ENCODE assay signal across 11 cellular contexts in the genomic region with DNA sequence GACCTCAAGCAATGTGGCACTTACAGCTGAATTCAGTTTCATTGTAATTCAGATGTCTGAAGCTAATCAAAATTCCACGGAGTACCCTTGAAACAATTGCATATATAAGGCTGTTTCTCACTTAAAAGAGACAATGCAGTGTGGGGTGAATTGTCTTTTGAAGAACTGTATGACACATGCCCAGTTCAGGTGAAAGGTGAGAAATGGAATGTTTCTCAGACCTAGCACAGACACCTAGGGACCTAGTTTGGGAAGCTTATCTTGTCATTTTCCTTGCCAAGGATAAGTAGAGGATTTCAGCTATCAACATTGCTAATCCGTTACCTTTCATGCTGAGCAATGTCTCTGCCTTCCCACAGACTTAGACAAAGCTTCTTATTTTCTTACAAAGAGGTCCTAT. TPM values are rescaled to one million over a fixed set of nuclear protein-coding genes. Genes with fewer than 3 reads are reported as not detected.
DNase-seq lines count a peak whose midpoint lies in the region; TF ChIP-seq lines count a peak whose summit lies in the region.
"Had no signal": no experiment of that assay in that cellular context is flagged by ENCODE, and none has a peak within 500 bp of the region (broad histone marks: within the 10 kb centered on the region; RNA-seq: fewer than 3 reads in every experiment).

No MANE protein-coding gene starts in this region.

- H3K27me3 ChIP-seq in iPS DF 6.9 (ENCODE audit: control insufficient read depth, insufficient read depth, low read length) = no peaks in the 10 kb centered on the region
- no peaks in the 10 kb centered on the region for H3K27me3 ChIP-seq in stomach
- H3K27me3 ChIP-seq in tibial nerve = no peaks in the 10 kb centered on the region
- H3K27me3 ChIP-seq: foreskin keratinocyte had no signal

- peak overlapping the region; percentile 42 for H3K27ac Mint-ChIP-seq in activated T-cell treated with anti-CD3 and anti-CD28 coated beads, Interleukin-2, amount 50 U/mL, for 24 hours

- H3K27ac ChIP-seq in SK-N-MC (0 out of 2 replicates have a peak overlapping the region, but pooled peaks have one; percentile 87), iPS DF 6.9 (ENCODE audit: low read length) (no peak overlapping the region), stomach (peak overlapping the region in 3 of 5 donors; percentile 55 to 86 (median 58)), tibial nerve (peak overlapping the region in 2 of 4 donors; percentile 53 to 79)
- H3K27ac ChIP-seq: foreskin keratinocyte had no signal

- H3K36me3 ChIP-seq in SK-N-MC (ENCODE audit: insufficient read depth, low read length) = peaks cover 44% of the 10 kb centered on the region
- no peaks in the 10 kb centered on the region for H3K36me3 ChIP-seq in iPS DF 6.9 (ENCODE audit: control insufficient read depth, insufficient read depth, low read length)
- peaks cover 0 to 8% (median 4%) of the 10 kb centered on the region in 4 donors for H3K36me3 ChIP-seq in stomach
- peaks cover 0 to 6% (median 0%) of the 10 kb centered on the region in 3 donors for H3K36me3 ChIP-seq in tibial nerve

- WGBS in iPS DF 6.9 (ENCODE audit: insufficient coverage, insufficient read length) = no CpG with 5 or more reads among the region's 2 CpGs
- WGBS in stomach, 5 donors = 62 to 84% (median 72%) methylated on average over 2 of the region's 2 CpGs
- 50 to 62% methylated on average over 2 of the region's 2 CpGs for WGBS in tibial nerve, 2 donors

- TF ChIP-seq EP300 in stomach (IDR thresholded peaks at IDR 0.05) (no peak), tibial nerve (IDR thresholded peaks at IDR 0.05) (no peak)

- no peak for TF ChIP-seq CTCF in stomach (IDR thresholded peaks at IDR 0.05)
- TF ChIP-seq CTCF in tibial nerve (IDR thresholded peaks at IDR 0.05) = no peak

- H3K36me3 Mint-ChIP-seq in activated T-cell treated with anti-CD3 and anti-CD28 coated beads, Interleukin-2, amount 50 U/mL, for 24 hours (ENCODE audit: low read depth) = peaks cover 74% of the 10 kb centered on the region

- H3K4me1 ChIP-seq in iPS DF 6.9 (ENCODE audit: control insufficient read depth, insufficient read depth, low read length) (peaks cover 1% of the 10 kb centered on the region; the same call in 1 of the 2 replicates), stomach (peaks cover 26 to 99% (median 60%) of the 10 kb centered on the region in 4 donors), tibial nerve (peaks cover 0 to 99% (median 63%) of the 10 kb centered on the region in 4 donors)

- intact Hi-C loops in stomach (cut with DNase I; ENCODE audit: low total_unique reads) = no loop called here

- H3K4me3 ChIP-seq in SK-N-MC (no peak overlapping the region), iPS DF 6.9 (ENCODE audit: low read length) (no peak overlapping the region), stomach (no peak overlapping the region), tibial nerve (no peak overlapping the region)

- peaks cover 89% of the 10 kb centered on the region for H3K4me1 Mint-ChIP-seq in activated T-cell treated with anti-CD3 and anti-CD28 coated beads, Interleukin-2, amount 50 U/mL, for 24 hours (ENCODE audit: low read depth)

- H3K9me3 ChIP-seq in SK-N-MC (ENCODE audit: low read depth, low read length) = no peaks in the 10 kb centered on the region
- H3K9me3 ChIP-seq in iPS DF 6.9 (ENCODE audit: control insufficient read depth, insufficient read depth, low read length) = no peaks in the 10 kb centered on the region
- no peaks in the 10 kb centered on the region for H3K9me3 ChIP-seq in stomach
- H3K9me3 ChIP-seq in tibial nerve = no peaks in the 10 kb centered on the region

- no peak overlapping the region for H3K4me3 Mint-ChIP-seq in activated T-cell treated with anti-CD3 and anti-CD28 coated beads, Interleukin-2, amount 50 U/mL, for 24 hours

- no peaks in the 10 kb centered on the region for H3K9me3 Mint-ChIP-seq in activated T-cell treated with anti-CD3 and anti-CD28 coated beads, Interleukin-2, amount 50 U/mL, for 24 hours

- DNase-seq in activated T-cell treated with anti-CD3 and anti-CD28 coated beads, Interleukin-2, amount 50 U/mL, for 24 hours = no peak
- no peak for DNase-seq in activated T-cell treated with anti-CD3 and anti-CD28 coated beads for 4 hours
- no peak for DNase-seq in SK-N-MC (ENCODE audit: low read depth, low spot score)
- DNase-seq in iPS DF 6.9 (ENCODE audit: low read depth, low spot score) = peak; percentile 5
- DNase-seq in stomach = no peak
- DNase-seq in tibial nerve (ENCODE audit: low spot score in 2 of 2) = no peak
- DNase-seq in retina = no peak
- no peak for DNase-seq in OCI-M2 (lab: John Stamatoyannopoulos, UW; ENCODE audit: unreplicated experiment)
- DNase-seq: DMS79 treated with DMSO at 0.1 percent for 48 hours, foreskin keratinocyte, SIG-M5 had no signal

- H3K9ac ChIP-seq in SK-N-MC (ENCODE audit: insufficient read length) = no peak overlapping the region

- TF ChIP-seq POLR2A in stomach (IDR thresholded peaks at IDR 0.05) (no peak), tibial nerve (IDR thresholded peaks at IDR 0.05) (no peak)

- no peaks in the 10 kb centered on the region for H3K27me3 Mint-ChIP-seq in activated T-cell treated with anti-CD3 and anti-CD28 coated beads, Interleukin-2, amount 50 U/mL, for 24 hours

RNA-seq across cellular contexts. Expression of a gene that starts 36.3 kb away (rescaled TPM):
- total RNA-seq in stomach (100 to 1,000 TPM in 4 of 5 donors, 10 to 100 TPM in 1; 95.0 to 379 (median 325) TPM), tibial nerve (100 to 1,000 TPM; 353 to 653 (median 495) TPM)
- 10 to 100 TPM; 25.7 to 39.3 (median 29.2) TPM for polyA plus RNA-seq in stomach
